10 cellular contexts compared by ENCODE assay signal in the genomic region with DNA sequence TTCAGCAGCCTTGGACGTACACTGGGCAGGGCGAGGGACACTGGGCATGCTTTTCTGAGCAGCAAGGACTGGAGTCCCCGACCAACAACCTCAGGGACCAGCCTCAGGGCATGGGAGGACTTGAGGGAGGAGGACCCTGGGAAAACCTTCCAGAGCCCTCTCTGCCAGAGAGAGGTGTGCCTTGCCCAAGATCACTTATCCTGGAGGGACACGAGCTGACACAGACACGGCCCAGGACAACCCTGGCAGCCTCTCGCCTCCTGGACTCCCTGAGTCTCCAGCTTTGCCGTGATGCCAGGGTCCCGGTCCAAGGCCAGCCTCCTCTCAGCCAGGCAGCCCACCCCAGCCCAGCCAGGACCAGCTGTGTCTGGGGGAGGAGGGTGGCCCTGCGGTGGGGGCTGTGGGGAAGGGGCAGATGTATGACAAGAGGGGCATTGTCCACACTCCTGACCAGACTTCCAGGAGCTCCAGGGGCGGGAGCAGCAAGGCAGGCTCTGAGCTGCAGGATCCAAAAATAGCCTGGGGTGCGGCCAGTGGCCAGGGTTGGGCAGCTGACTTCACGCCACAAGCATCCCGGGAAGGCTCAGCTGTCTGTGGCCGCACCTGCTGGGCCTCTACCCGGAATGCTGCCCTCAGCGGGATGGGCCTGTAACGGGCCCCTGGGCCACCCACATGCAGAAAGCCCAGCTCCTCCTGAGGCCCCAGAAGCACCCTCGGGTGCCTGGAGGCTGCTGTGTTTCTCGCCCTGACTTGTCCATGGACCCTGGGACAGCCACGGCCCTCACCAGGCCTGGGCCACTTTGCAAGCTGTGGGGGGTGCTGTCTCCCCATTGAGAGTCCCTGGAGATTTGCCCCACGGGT.
DNase-seq lines count a peak whose midpoint lies in the region; ATAC-seq and TF ChIP-seq lines count a peak whose summit lies in the region.
"Had no signal": no experiment of that assay in that cellular context is flagged by ENCODE, and none has a peak within 500 bp of the region (broad histone marks: within the 10 kb centered on the region; RNA-seq: fewer than 3 reads in every experiment).

No MANE protein-coding gene starts in this region.

- H3K27me3 ChIP-seq in left lung, result no peaks in the 10 kb centered on the region
- no peaks in the 10 kb centered on the region for H3K27me3 ChIP-seq in testis
- H3K27me3 ChIP-seq in BE2C, result no peaks in the 10 kb centered on the region

- 36 to 44% methylated on average over 6 to 21 of the region's 21 CpGs for WGBS in testis, 2 donors

- TF ChIP-seq CTCF in choroid plexus epithelial cell (conservative IDR thresholded peaks at IDR 0.05; ENCODE audit: low read depth, low read length) (no peak), left lung (IDR thresholded peaks at IDR 0.05) (no peak), testis (IDR thresholded peaks at IDR 0.05) (no peak), BE2C (IDR thresholded peaks at IDR 0.05; ENCODE audit: low read depth, low read length) (no peak)

- H3K9me3 ChIP-seq in left lung (no peaks in the 10 kb centered on the region), testis (no peaks in the 10 kb centered on the region), BE2C (no peaks in the 10 kb centered on the region)

- H3K4me1 ChIP-seq in left lung (peaks cover 6 to 10% of the 10 kb centered on the region in 2 donors), testis (peaks cover 62% of the 10 kb centered on the region), BE2C (no peaks in the 10 kb centered on the region)

- H3K36me3 ChIP-seq in left lung (no peaks in the 10 kb centered on the region), testis (ENCODE audit: low read depth, missing control alignments) (no peaks in the 10 kb centered on the region), BE2C (no peaks in the 10 kb centered on the region)

- H3K4me3 ChIP-seq in choroid plexus epithelial cell (ENCODE audit: low read depth, low read length) (no peak overlapping the region), left lung (no peak overlapping the region), testis (no peak overlapping the region), BE2C (ENCODE audit: low read depth, low read length) (no peak overlapping the region)

- ATAC-seq in left lung (peak; percentile 93), HG02970 (IDR thresholded peaks at IDR 0.05; ENCODE audit: low FRiP score, unreplicated experiment) (no peak), GM21576 (IDR thresholded peaks at IDR 0.05; ENCODE audit: unreplicated experiment) (no peak)

- DNase-seq in HS-5 (ENCODE audit: low read depth) (peak; percentile 80), choroid plexus epithelial cell (ENCODE audit: low read depth) (peak; percentile 82), left lung (peak; percentile 84 to 89), testis (peak; percentile 90), NCI-H146 treated with DMSO at 0.1 percent for 48 hours (lab: John Stamatoyannopoulos, UW; ENCODE audit: unreplicated experiment) (no peak), BE2C (no peak)
- DNase-seq: activated naive CD8-positive, alpha-beta T cell treated with anti-CD3 and anti-CD28 coated beads, Interleukin-2, amount 10 ng/mL, durations not matched to agents 7 days and 5 days; NCI-H2081 had no signal

- TF ChIP-seq POLR2A in testis (IDR thresholded peaks at IDR 0.05), result no peak

- peak overlapping the region; percentile 65 to 79 for H3K27ac ChIP-seq in left lung
- H3K27ac ChIP-seq in testis, result peak overlapping the region; percentile 60 to 75

- intact Hi-C loops in left lung (cut with DNase I) (no loop called here), testis (cut with DNase I; ENCODE audit: low total_unique reads) (no loop called here)

Comparison
In these comparisons a context has a peak if more than half of its experiments do, and no peak if none do; other contexts are left out.
1. DNase-seq: peak in HS-5 (single experiment), choroid plexus epithelial cell (single experiment), left lung (2 of 2) and testis (single experiment); none in NCI-H146 treated with DMSO at 0.1 percent for 48 hours (single experiment) and BE2C (single experiment).